34 cellular contexts compared by ENCODE assay signal in genomic region chr20:18654448-18654773, GRCh38.
"Had no signal": no experiment of that assay in that cellular context is flagged by ENCODE, and none has a peak within 500 bp of the region (broad histone marks: within the 10 kb centered on the region; RNA-seq: fewer than 3 reads in every experiment).

No MANE protein-coding gene starts in this region.

- H3K4me3 ChIP-seq: adrenal gland, body of pancreas, breast epithelium had no signal

- H3K27me3 ChIP-seq: adrenal gland, body of pancreas, brain microvascular endothelial cell, breast epithelium had no signal

- H3K27me3 Mint-ChIP-seq: activated B cell treated with CpG ODN at 0.5 μM for 24 hours; activated CD4-positive, alpha-beta memory T cell treated with anti-CD3 and anti-CD28 coated beads for 36 hours; activated CD4-positive, alpha-beta T cell treated with anti-CD3 and anti-CD28 coated beads, Interleukin-2, amount 10 ng/mL, durations not matched to agents 24 days and 14 days; activated CD8-positive, alpha-beta T cell treated with anti-CD3 and anti-CD28 coated beads for 36 hours; activated naive CD8-positive, alpha-beta T cell treated with anti-CD3 and anti-CD28 coated beads for 36 hours; activated T-helper 17 cell treated with anti-CD3 and anti-CD28 coated beads, Interleukin-2, amount 50 U/mL, for 72 hours had no signal

- H3K4me3 Mint-ChIP-seq: activated B cell treated with CpG ODN at 0.5 μM for 24 hours; activated CD4-positive, alpha-beta memory T cell treated with anti-CD3 and anti-CD28 coated beads for 36 hours; activated CD4-positive, alpha-beta T cell treated with anti-CD3 and anti-CD28 coated beads, Interleukin-2, amount 10 ng/mL, durations not matched to agents 24 days and 14 days; activated CD8-positive, alpha-beta T cell treated with anti-CD3 and anti-CD28 coated beads for 36 hours; activated naive CD8-positive, alpha-beta T cell treated with anti-CD3 and anti-CD28 coated beads for 36 hours; activated T-cell treated with anti-CD3 and anti-CD28 coated beads, Interleukin-2, amount 50 U/mL, for 4 hours; activated T-cell treated with anti-CD3 and anti-CD28 coated beads, Interleukin-2, amount 50 U/mL, for 72 hours; activated T-helper 1 cell treated with anti-CD3 and anti-CD28 coated beads, Interleukin-12 subunit alpha, Interleukin-12 subunit beta, Interleukin-2, Interleukin-4 antibody, amounts not matched to agents 30 ng/mL and 10 ng/mL and 1 ng/mL, durations not matched to agents 14 hours and 24 hours and 36 hours; activated T-helper 17 cell treated with anti-CD3 and anti-CD28 coated beads, Interleukin-2, amount 50 U/mL, for 72 hours; T-helper 1 cell treated with Interleukin-12 subunit alpha and Interleukin-12 subunit beta and Interleukin-4 antibody, amounts not matched to agents 30 μg/mL and 1 μg/mL, for 36 hours; T-helper 2 cell treated with Interferon-gamma antibody and Interleukin-4, amounts not matched to agents 5 μg/mL and 100 μg/mL, for 36 hours had no signal

- H3K36me3 ChIP-seq: adrenal gland, brain microvascular endothelial cell, breast epithelium had no signal

- H3K4me1 Mint-ChIP-seq: activated CD4-positive, alpha-beta T cell treated with anti-CD3 and anti-CD28 coated beads, Interleukin-2, amount 10 ng/mL, durations not matched to agents 24 days and 14 days had no signal

- H3K4me1 ChIP-seq: body of pancreas, breast epithelium had no signal

- DNase-seq: activated B cell treated with CpG ODN at 0.5 μM for 24 hours; activated CD4-positive, alpha-beta memory T cell treated with anti-CD3 and anti-CD28 coated beads for 36 hours; activated CD4-positive, alpha-beta T cell treated with anti-CD3 and anti-CD28 coated beads for 4 hours; activated CD4-positive, alpha-beta T cell treated with anti-CD3 and anti-CD28 coated beads, Interleukin-2, amount 10 ng/mL, durations not matched to agents 24 days and 14 days; activated CD4-positive, alpha-beta T cell treated with anti-CD3 and anti-CD28 coated beads, Interleukin-2, amount 50 U/mL, for 1 hour; activated CD4-positive, alpha-beta T cell treated with anti-CD3 and anti-CD28 coated beads, Interleukin-2, amount 50 U/mL, for 4 hours; activated CD4-positive, CD25-positive, alpha-beta regulatory T cell treated with anti-CD3 and anti-CD28 coated beads, Interleukin-2, amount 50 U/mL, for 72 hours; activated CD8-positive, alpha-beta memory T cell treated with anti-CD3 and anti-CD28 coated beads, Interleukin-2, amount 50 U/mL, for 4 hours; activated CD8-positive, alpha-beta T cell treated with anti-CD3 and anti-CD28 coated beads for 36 hours; activated effector memory CD4-positive, alpha-beta T cell treated with anti-CD3 and anti-CD28 coated beads, Interleukin-2, amount 50 U/mL, for 16 hours; activated gamma-delta T cell treated with Interleukin-2 at 50 U/mL for 16 hours; activated naive CD4-positive, alpha-beta T cell; activated naive CD4-positive, alpha-beta T cell treated with anti-CD3 and anti-CD28 coated beads, Interleukin-2, amount 50 U/mL, for 16 hours; activated naive CD8-positive, alpha-beta T cell treated with anti-CD3 and anti-CD28 coated beads for 36 hours; activated T-cell treated with anti-CD3 and anti-CD28 coated beads for 4 hours; activated T-cell treated with anti-CD3 and anti-CD28 coated beads, Interleukin-2, amount 50 U/mL, for 1 hour; activated T-cell treated with anti-CD3 and anti-CD28 coated beads, Interleukin-2, amount 50 U/mL, for 4 hours; activated T-cell treated with anti-CD3 and anti-CD28 coated beads, Interleukin-2, amount 50 U/mL, for 72 hours; adrenal gland; amniotic stem cell; aorta; body of pancreas; brain microvascular endothelial cell; central memory CD4-positive, alpha-beta T cell; T-helper 1 cell; T-helper 2 cell; T-helper 9 cell had no signal

- H3K9me3 ChIP-seq: adrenal gland, body of pancreas, breast epithelium had no signal

- H3K27ac ChIP-seq: adrenal gland, body of pancreas, brain microvascular endothelial cell, breast epithelium, VCaP had no signal

- H3K27ac Mint-ChIP-seq: activated B cell treated with CpG ODN at 0.5 μM for 24 hours; activated CD4-positive, alpha-beta memory T cell treated with anti-CD3 and anti-CD28 coated beads for 36 hours; activated CD4-positive, alpha-beta T cell treated with anti-CD3 and anti-CD28 coated beads, Interleukin-2, amount 10 ng/mL, durations not matched to agents 24 days and 14 days; activated CD8-positive, alpha-beta T cell treated with anti-CD3 and anti-CD28 coated beads for 36 hours; activated naive CD4-positive, alpha-beta T cell treated with anti-CD3 and anti-CD28 coated beads, Interleukin-2, amount 50 U/mL, for 72 hours; activated naive CD8-positive, alpha-beta T cell treated with anti-CD3 and anti-CD28 coated beads for 36 hours; activated T-cell treated with anti-CD3 and anti-CD28 coated beads, Interleukin-2, amount 50 U/mL, for 72 hours; activated T-helper 1 cell treated with anti-CD3 and anti-CD28 coated beads, Interleukin-12 subunit alpha, Interleukin-12 subunit beta, Interleukin-2, Interleukin-4 antibody, amounts not matched to agents 30 ng/mL and 10 ng/mL and 1 ng/mL, durations not matched to agents 14 hours and 24 hours and 36 hours; activated T-helper 17 cell treated with anti-CD3 and anti-CD28 coated beads, Interleukin-2, amount 50 U/mL, for 72 hours; T-helper 1 cell treated with Interleukin-12 subunit alpha and Interleukin-12 subunit beta and Interleukin-4 antibody, amounts not matched to agents 30 μg/mL and 1 μg/mL, for 36 hours; T-helper 2 cell treated with Interferon-gamma antibody and Interleukin-4, amounts not matched to agents 5 μg/mL and 100 μg/mL, for 36 hours had no signal

- H3K9me3 Mint-ChIP-seq: activated B cell treated with CpG ODN at 0.5 μM for 24 hours; activated CD4-positive, alpha-beta memory T cell treated with anti-CD3 and anti-CD28 coated beads for 36 hours; activated CD4-positive, alpha-beta T cell treated with anti-CD3 and anti-CD28 coated beads, Interleukin-2, amount 10 ng/mL, durations not matched to agents 24 days and 14 days; activated CD8-positive, alpha-beta T cell treated with anti-CD3 and anti-CD28 coated beads for 36 hours; activated naive CD4-positive, alpha-beta T cell treated with anti-CD3 and anti-CD28 coated beads, Interleukin-2, amount 50 U/mL, for 72 hours; activated naive CD8-positive, alpha-beta T cell treated with anti-CD3 and anti-CD28 coated beads for 36 hours; activated T-cell treated with anti-CD3 and anti-CD28 coated beads, Interleukin-2, amount 50 U/mL, for 4 hours; activated T-cell treated with anti-CD3 and anti-CD28 coated beads, Interleukin-2, amount 50 U/mL, for 72 hours; activated T-helper 1 cell treated with anti-CD3 and anti-CD28 coated beads, Interleukin-12 subunit alpha, Interleukin-12 subunit beta, Interleukin-2, Interleukin-4 antibody, amounts not matched to agents 30 ng/mL and 10 ng/mL and 1 ng/mL, durations not matched to agents 14 hours and 24 hours and 36 hours; activated T-helper 17 cell treated with anti-CD3 and anti-CD28 coated beads, Interleukin-2, amount 50 U/mL, for 72 hours; T-helper 1 cell treated with Interleukin-12 subunit alpha and Interleukin-12 subunit beta and Interleukin-4 antibody, amounts not matched to agents 30 μg/mL and 1 μg/mL, for 36 hours; T-helper 2 cell treated with Interferon-gamma antibody and Interleukin-4, amounts not matched to agents 5 μg/mL and 100 μg/mL, for 36 hours had no signal
